Comparison of ENCODE assay signal across 16 cellular contexts in the genomic region with DNA sequence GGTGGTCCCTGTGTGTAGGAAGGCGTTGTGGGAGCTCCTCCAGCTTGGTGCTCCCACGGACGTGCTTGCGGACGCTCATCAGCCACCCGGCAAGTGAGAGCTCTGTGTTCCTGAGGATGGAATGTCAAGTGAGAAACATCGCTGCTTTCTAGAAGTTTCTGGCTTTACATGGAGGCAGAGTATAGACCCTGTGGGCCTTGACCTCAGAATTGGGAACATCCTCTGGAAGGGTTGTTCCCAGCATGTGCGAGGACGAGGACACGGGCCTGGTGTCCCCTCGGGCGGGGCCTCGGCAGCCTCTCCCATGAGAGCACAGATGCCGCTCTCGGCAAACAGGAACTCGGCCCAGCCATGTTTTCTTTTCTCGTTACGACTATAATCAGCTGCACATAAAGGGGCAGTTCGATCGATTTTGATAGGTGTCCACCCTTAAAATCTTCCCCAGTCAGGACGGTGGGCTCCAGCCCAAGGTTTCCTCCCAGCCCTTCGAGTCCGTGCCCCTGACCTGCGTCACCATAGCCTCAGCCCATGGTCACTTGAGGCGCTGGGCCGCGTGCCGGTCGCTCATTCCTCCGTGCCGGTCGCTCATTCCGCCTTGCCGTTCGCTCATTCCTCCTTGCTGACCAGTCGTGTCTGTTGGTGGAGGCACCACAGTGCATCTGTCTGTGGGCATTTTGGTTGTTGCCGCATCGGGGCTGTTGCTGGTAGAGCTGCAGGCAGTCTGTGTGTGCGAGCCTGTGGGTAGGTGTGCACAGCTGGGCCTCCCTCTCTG.
DNase-seq lines count a peak whose midpoint lies in the region; ATAC-seq, FAIRE-seq and TF ChIP-seq lines count a peak whose summit lies in the region.
"Had no signal": no experiment of that assay in that cellular context is flagged by ENCODE, and none has a peak within 500 bp of the region (broad histone marks: within the 10 kb centered on the region; RNA-seq: fewer than 3 reads in every experiment).

No MANE protein-coding gene starts in this region.

- no peak overlapping the region for H4K8ac ChIP-seq in neuronal stem cell (ENCODE audit: low read depth, low read length)

- DNase-seq in activated naive CD4-positive, alpha-beta T cell treated with anti-CD3 and anti-CD28 coated beads, Interleukin-2, amount 50 U/mL, for 16 hours, result peak; percentile 7
- DNase-seq in activated naive CD4-positive, alpha-beta T cell treated with anti-CD3 and anti-CD28 coated beads for 36 hours, result no peak
- DNase-seq in coronary artery (ENCODE audit: low spot score), result peak; percentile 68
- DNase-seq in neuronal stem cell (ENCODE audit: low spot score), result no peak
- no peak for DNase-seq in urothelium cell line (ENCODE audit: low spot score)
- DNase-seq in kidney glomerular epithelial cell (lab: John Stamatoyannopoulos, UW), result no peak
- no peak for DNase-seq in A172 (ENCODE audit: low spot score)
- DNase-seq: activated CD4-positive, alpha-beta T cell treated with anti-CD3 and anti-CD28 coated beads, Interleukin-2, amount 50 U/mL, for 4 hours; effector memory CD4-positive, alpha-beta T cell; KG1; mesendoderm; NCI-H1105 had no signal

- H2BK12ac ChIP-seq in neuronal stem cell (ENCODE audit: low read length), result no peak overlapping the region

- no peak overlapping the region for H2AK5ac ChIP-seq in neuronal stem cell (ENCODE audit: low read depth, low read length)

- H3K27me3 Mint-ChIP-seq in activated naive CD4-positive, alpha-beta T cell treated with anti-CD3 and anti-CD28 coated beads for 36 hours (ENCODE audit: low read depth), result no peaks in the 10 kb centered on the region

- no peak overlapping the region for H2AFZ ChIP-seq in neuronal stem cell (ENCODE audit: low read length)

- H3K4me3 Mint-ChIP-seq in activated naive CD4-positive, alpha-beta T cell treated with anti-CD3 and anti-CD28 coated beads for 36 hours, result no peak overlapping the region

- no peak for ATAC-seq in GM19023 (IDR thresholded peaks at IDR 0.05; ENCODE audit: unreplicated experiment)
- ATAC-seq: body of pancreas had no signal

- H3K4ac ChIP-seq in neuronal stem cell (ENCODE audit: low read length), result no peak overlapping the region

- CTCF ChIA-PET in activated naive CD4-positive, alpha-beta T cell treated with anti-CD3 and anti-CD28 coated beads for 36 hours (lab: Charles Lee), result no interaction called here

- no CpG with 5 or more reads among the region's 39 CpGs for WGBS in neuronal stem cell (ENCODE audit: extremely low coverage in 2 of 2, insufficient read length in 2 of 2, insufficient replicate concordance in 1 of 2), 2 donors

- no peak overlapping the region for H3K18ac ChIP-seq in neuronal stem cell (ENCODE audit: low read length)

- peaks cover 26% of the 10 kb centered on the region for H3K36me3 Mint-ChIP-seq in activated naive CD4-positive, alpha-beta T cell treated with anti-CD3 and anti-CD28 coated beads for 36 hours (ENCODE audit: low read depth)

- peak overlapping the region; percentile 68 for H2BK5ac ChIP-seq in neuronal stem cell (ENCODE audit: low read length)

- H3K4me1 ChIP-seq in neuronal stem cell (ENCODE audit: control insufficient read depth in 2 of 2, insufficient read depth in 1 of 2, low read depth in 1 of 2, low read length in 2 of 2), result no peaks in the 10 kb centered on the region
- H3K4me1 ChIP-seq: body of pancreas had no signal

- peak overlapping the region in 1 of 2 donors; percentile 4 for H3K27ac ChIP-seq in coronary artery
- no peak overlapping the region for H3K27ac ChIP-seq in neuronal stem cell (replicated peaks; ENCODE audit: low read length)
- H3K27ac ChIP-seq: body of pancreas had no signal

- H3K9me3 Mint-ChIP-seq in activated naive CD4-positive, alpha-beta T cell treated with anti-CD3 and anti-CD28 coated beads for 36 hours, result no peaks in the 10 kb centered on the region
- H3K9me3 Mint-ChIP-seq: activated T-helper 2 cell treated with anti-CD3 and anti-CD28 coated beads, Interferon-gamma antibody, Interleukin-2, Interleukin-4, amounts not matched to agents 10 μg/mL and 5 μg/mL and 100 μg/mL, durations not matched to agents 14 hours and 24 hours and 36 hours had no signal

- no peak overlapping the region for H2BK120ac ChIP-seq in neuronal stem cell (ENCODE audit: low read depth, low read length)

- H3K27ac Mint-ChIP-seq in activated naive CD4-positive, alpha-beta T cell treated with anti-CD3 and anti-CD28 coated beads for 36 hours, result no peak overlapping the region
- H3K27ac Mint-ChIP-seq: activated T-helper 2 cell treated with anti-CD3 and anti-CD28 coated beads, Interferon-gamma antibody, Interleukin-2, Interleukin-4, amounts not matched to agents 10 μg/mL and 5 μg/mL and 100 μg/mL, durations not matched to agents 14 hours and 24 hours and 36 hours had no signal

- H3K4me1 Mint-ChIP-seq in activated naive CD4-positive, alpha-beta T cell treated with anti-CD3 and anti-CD28 coated beads for 36 hours (ENCODE audit: low read depth), result no peaks in the 10 kb centered on the region

- H3K4me3 ChIP-seq in coronary artery (no peak overlapping the region), neuronal stem cell (ENCODE audit: low read length in 2 of 2) (no peak overlapping the region)
- H3K4me3 ChIP-seq: body of pancreas had no signal

- H3K9me3 ChIP-seq in neuronal stem cell (replicated peaks in 1 of 2; ENCODE audit: control insufficient read depth in 2 of 2, insufficient read depth in 1 of 2, low read depth in 1 of 2, low read length in 2 of 2), result no peaks in the 10 kb centered on the region
- H3K9me3 ChIP-seq: body of pancreas had no signal

- intact Hi-C loops in activated naive CD4-positive, alpha-beta T cell treated with anti-CD3 and anti-CD28 coated beads for 36 hours (cut with micrococcal nuclease), result no loop called here

- H3K9ac ChIP-seq in neuronal stem cell (ENCODE audit: low read depth, low read length, poor library complexity), result no peak overlapping the region

- no peak overlapping the region for H3K23ac ChIP-seq in neuronal stem cell (ENCODE audit: low read depth, low read length, poor library complexity)

- no peak overlapping the region for H3K14ac ChIP-seq in neuronal stem cell (ENCODE audit: low read length)

- no peak overlapping the region for H2BK15ac ChIP-seq in neuronal stem cell (ENCODE audit: low read length)

- TF ChIP-seq CTCF in coronary artery (IDR thresholded peaks at IDR 0.05), result no peak

- FAIRE-seq in urothelium cell line (lab: Jason Lieb, UNC), result peak; percentile 53
- FAIRE-seq: GM12892 had no signal

- H3K4me2 ChIP-seq in neuronal stem cell (ENCODE audit: insufficient read depth, low read length, poor library complexity, severe bottlenecking), result no peak overlapping the region

- H3K36me3 ChIP-seq in neuronal stem cell (replicated peaks in 1 of 2; ENCODE audit: control insufficient read depth in 2 of 2, insufficient read depth in 2 of 2, low read length in 2 of 2), result peaks cover 55 to 93% of the 10 kb centered on the region in 2 donors

- no peaks in the 10 kb centered on the region for H3K27me3 ChIP-seq in neuronal stem cell (ENCODE audit: control insufficient read depth in 3 of 3, insufficient read depth in 3 of 3, low read depth in 1 of 3, low read length in 3 of 3)
- H3K27me3 ChIP-seq: body of pancreas had no signal

- H4K91ac ChIP-seq in neuronal stem cell (ENCODE audit: low read depth, low read length, poor library complexity), result no peak overlapping the region

- no peaks in the 10 kb centered on the region for H3K79me1 ChIP-seq in neuronal stem cell (ENCODE audit: low read depth, low read length)

Comparison
In these comparisons a context has a peak if more than half of its experiments do, and no peak if none do; other contexts are left out.
1. DNase-seq: peak in activated naive CD4-positive, alpha-beta T cell treated with anti-CD3 and anti-CD28 coated beads, Interleukin-2, amount 50 U/mL, for 16 hours (single experiment) and coronary artery (single experiment); none in activated naive CD4-positive, alpha-beta T cell treated with anti-CD3 and anti-CD28 coated beads for 36 hours (single experiment), neuronal stem cell (single experiment), urothelium cell line (single experiment), kidney glomerular epithelial cell (single experiment) and A172 (single experiment).